Comparison of ENCODE assay signal across 8 cellular contexts in the genomic region with DNA sequence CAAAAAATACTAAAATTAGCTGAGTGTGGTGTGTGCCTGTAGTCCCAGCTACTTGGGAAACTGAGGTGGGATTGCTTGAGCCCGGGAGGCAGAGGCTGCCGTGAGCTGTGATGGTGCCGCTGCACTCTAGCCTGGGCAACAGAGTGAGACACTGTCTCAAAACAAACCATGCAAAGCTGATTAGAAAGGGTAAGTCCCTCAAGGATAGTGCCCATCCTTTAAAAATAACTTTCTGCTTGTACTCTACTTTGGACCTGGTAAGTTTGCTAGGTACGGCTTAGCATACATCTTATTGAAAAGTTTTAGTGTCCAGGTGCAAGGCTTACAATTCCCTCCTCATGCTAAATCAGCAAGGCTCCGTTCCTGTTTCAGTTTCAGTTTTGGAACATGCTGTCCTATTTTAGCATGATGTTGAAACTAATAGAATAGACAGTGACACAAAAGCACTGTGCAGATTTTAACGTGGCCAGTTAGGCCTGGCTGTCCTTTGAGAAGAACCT. TPM values are rescaled to one million over a fixed set of nuclear protein-coding genes. Genes with fewer than 3 reads are reported as not detected.
DNase-seq lines count a peak whose midpoint lies in the region; ATAC-seq and TF ChIP-seq lines count a peak whose summit lies in the region.

No MANE protein-coding gene starts in this region.

- no peak for TF ChIP-seq POLR2A in testis (IDR thresholded peaks at IDR 0.05)

- peak overlapping the region; percentile 26 for H3K4me3 ChIP-seq in SJSA1
- H3K4me3 ChIP-seq in testis: peak overlapping the region in 1 of 2 donors; percentile 4

- H3K4me1 ChIP-seq in SJSA1 (replicated peaks): peaks cover 10% of the 10 kb centered on the region
- H3K4me1 ChIP-seq in testis: peaks cover 8% of the 10 kb centered on the region

- peak overlapping the region; percentile 64 for H3K4me3 Mint-ChIP-seq in activated naive CD4-positive, alpha-beta T cell treated with anti-CD3 and anti-CD28 coated beads for 36 hours
- peak overlapping the region; percentile 78 to 92 (median 85) for H3K4me3 Mint-ChIP-seq in immature natural killer cell

- no peaks in the 10 kb centered on the region for H3K9me3 Mint-ChIP-seq in activated naive CD4-positive, alpha-beta T cell treated with anti-CD3 and anti-CD28 coated beads for 36 hours
- H3K9me3 Mint-ChIP-seq in immature natural killer cell: no peaks in the 10 kb centered on the region

- peaks cover 25% of the 10 kb centered on the region for H3K4me1 Mint-ChIP-seq in activated naive CD4-positive, alpha-beta T cell treated with anti-CD3 and anti-CD28 coated beads for 36 hours (ENCODE audit: low read depth)
- H3K4me1 Mint-ChIP-seq in immature natural killer cell: peaks cover 24 to 34% of the 10 kb centered on the region in 2 donors

- peaks cover 5% of the 10 kb centered on the region for H3K36me3 Mint-ChIP-seq in activated naive CD4-positive, alpha-beta T cell treated with anti-CD3 and anti-CD28 coated beads for 36 hours (ENCODE audit: low read depth)
- no peaks in the 10 kb centered on the region for H3K36me3 Mint-ChIP-seq in immature natural killer cell

- peak; percentile 30 for DNase-seq in activated naive CD4-positive, alpha-beta T cell treated with anti-CD3 and anti-CD28 coated beads for 36 hours
- no peak for DNase-seq in activated naive CD4-positive, alpha-beta T cell treated with Interleukin-2 at 50 U/mL for 16 hours
- DNase-seq in SJSA1 (ENCODE audit: low read depth in 1 of 2, low spot score in 2 of 2) (peak in 1 of 2 experiments; percentile 42), immature natural killer cell (peak; percentile 32 to 45 (median 35)), testis (peak; percentile 32), DMS 273 treated with DMSO at 0.1 percent for 48 hours (lab: John Stamatoyannopoulos, UW) (no peak), HuH-7.5 (ENCODE audit: low spot score) (no peak)

- H3K27ac ChIP-seq in SJSA1 (no peak overlapping the region), testis (peak overlapping the region in 1 of 2 donors; percentile 2)

- TF ChIP-seq CTCF in testis (IDR thresholded peaks at IDR 0.05): no peak

- H3K36me3 ChIP-seq in SJSA1 (0 out of 2 replicates have a peak, but pooled peaks cover 7% of the 10 kb centered on the region), testis (ENCODE audit: low read depth, missing control alignments) (no peaks in the 10 kb centered on the region)

- H3K27ac Mint-ChIP-seq in activated naive CD4-positive, alpha-beta T cell treated with anti-CD3 and anti-CD28 coated beads for 36 hours: peak overlapping the region; percentile 65
- peak overlapping the region; percentile 71 to 92 (median 88) for H3K27ac Mint-ChIP-seq in immature natural killer cell

- 24 to 37% methylated on average over 6 of the region's 6 CpGs for WGBS in testis, 2 donors

- H3K9me3 ChIP-seq in SJSA1 (replicated peaks): no peaks in the 10 kb centered on the region
- H3K9me3 ChIP-seq in testis: no peaks in the 10 kb centered on the region

- no peaks in the 10 kb centered on the region for H3K27me3 ChIP-seq in SJSA1 (replicated peaks)
- no peaks in the 10 kb centered on the region for H3K27me3 ChIP-seq in testis

- CTCF ChIA-PET in activated naive CD4-positive, alpha-beta T cell treated with anti-CD3 and anti-CD28 coated beads for 36 hours (lab: Charles Lee): interaction anchor here (0.7 to 3.1 kb wide), 5 partner anchors 8 to 530 kb away, joined by 3 to 16 read pairs (median 5); no protein-coding TSS in a partner anchor

- no peaks in the 10 kb centered on the region for H3K27me3 Mint-ChIP-seq in activated naive CD4-positive, alpha-beta T cell treated with anti-CD3 and anti-CD28 coated beads for 36 hours (ENCODE audit: low read depth)
- no peaks in the 10 kb centered on the region for H3K27me3 Mint-ChIP-seq in immature natural killer cell (ENCODE audit: low read depth in 3 of 3)

- ATAC-seq in HG02970 (IDR thresholded peaks at IDR 0.05; ENCODE audit: low FRiP score, unreplicated experiment): peak; percentile 59

- intact Hi-C loops in activated naive CD4-positive, alpha-beta T cell treated with anti-CD3 and anti-CD28 coated beads for 36 hours (cut with micrococcal nuclease): loop anchor here (2.0 kb wide), 1 partner anchor 46 kb away; no protein-coding TSS in a partner anchor
- intact Hi-C loops in testis (cut with DNase I; ENCODE audit: low total_unique reads): no loop called here

RNA-seq across cellular contexts. Expression of gene FEM1B, which starts 21.4 kb away (rescaled TPM):
- 10 to 100 TPM; 30.3 to 34.2 TPM for total RNA-seq in activated naive CD4-positive, alpha-beta T cell treated with anti-CD3 and anti-CD28 coated beads for 36 hours
- total RNA-seq in SJSA1 (2014; rRNA removed; shearing (Covaris generic)): 30.5 and 47.7 TPM in 2 replicates
- 10 to 100 TPM in 2 of 3 donors, 1 to 10 TPM in 1; 6.1 to 25.9 (median 18.4) TPM for polyA plus RNA-seq in immature natural killer cell
- 10 to 100 TPM; 65.8 to 86.3 TPM for total RNA-seq in testis
- polyA plus RNA-seq in testis (ENCODE audit: insufficient read depth, low read depth, low replicate concordance): 122 TPM

Comparison
In these comparisons a context has a peak if more than half of its experiments do, and no peak if none do; other contexts are left out.
1. DNase-seq: peak in activated naive CD4-positive, alpha-beta T cell treated with anti-CD3 and anti-CD28 coated beads for 36 hours (single experiment), immature natural killer cell (3 of 3) and testis (single experiment); none in activated naive CD4-positive, alpha-beta T cell treated with Interleukin-2 at 50 U/mL for 16 hours (single experiment), DMS 273 treated with DMSO at 0.1 percent for 48 hours (single experiment) and HuH-7.5 (single experiment).